1 cellular context compared by ENCODE assay signal in the genomic region with DNA sequence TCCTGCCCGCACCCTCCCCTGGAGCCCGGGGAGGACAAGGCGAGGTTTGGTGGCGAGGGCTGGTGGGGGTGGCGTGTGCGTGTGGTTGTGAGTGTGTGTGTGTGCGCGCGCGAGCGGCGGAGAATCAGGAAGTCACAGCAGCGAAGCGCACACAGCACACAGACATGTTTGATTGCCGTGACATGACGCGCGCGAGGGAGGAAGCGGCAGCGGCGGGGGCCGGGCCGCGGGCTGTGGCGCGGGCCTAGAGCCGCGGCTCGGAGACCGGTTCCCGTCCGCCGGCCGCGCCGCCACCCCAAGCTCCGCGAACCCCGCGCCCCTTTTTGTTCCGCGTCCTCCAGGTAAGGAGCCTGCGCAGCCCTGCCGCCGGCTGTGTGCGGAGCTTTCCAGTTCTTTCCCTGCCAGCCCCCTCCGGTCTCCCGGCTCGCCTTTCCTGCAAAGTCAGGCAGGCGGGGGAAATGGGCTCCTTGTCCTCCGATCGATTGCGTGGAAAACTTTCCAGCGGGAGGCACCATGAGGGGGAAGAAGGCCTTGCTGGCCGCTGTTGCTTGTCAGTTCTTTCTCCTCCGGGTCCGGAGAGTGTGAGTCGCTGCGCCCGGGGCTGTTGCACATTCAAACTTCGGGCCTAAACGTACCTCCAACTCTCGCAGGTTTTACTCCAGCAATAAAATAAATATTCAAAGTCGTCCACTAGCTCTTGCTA.
TF ChIP-seq lines count a peak whose summit lies in the region.

No MANE protein-coding gene starts in this region.

TF ChIP-seq in HepG2, 621 proteins besides CTCF, POLR2A, EP300 and RAD21 (continued from another document):
- TF ChIP-seq TFDP1 (CRISPR knock-in tag; IDR thresholded peaks at IDR 0.05; ENCODE audit: borderline replicate concordance): peak; percentile 30; the same call in 1 of the 2 replicates
- TF ChIP-seq, protein P1, sequence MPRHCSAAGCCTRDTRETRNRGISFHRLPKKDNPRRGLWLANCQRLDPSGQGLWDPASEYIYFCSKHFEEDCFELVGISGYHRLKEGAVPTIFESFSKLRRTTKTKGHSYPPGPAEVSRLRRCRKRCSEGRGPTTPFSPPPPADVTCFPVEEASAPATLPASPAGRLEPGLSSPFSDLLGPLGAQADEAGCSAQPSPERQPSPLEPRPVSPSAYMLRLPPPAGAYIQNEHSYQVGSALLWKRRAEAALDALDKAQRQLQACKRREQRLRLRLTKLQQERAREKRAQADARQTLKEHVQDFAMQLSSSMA (CRISPR knock-in tag; IDR thresholded peaks at IDR 0.05): no peak
- TF ChIP-seq, protein P2, sequence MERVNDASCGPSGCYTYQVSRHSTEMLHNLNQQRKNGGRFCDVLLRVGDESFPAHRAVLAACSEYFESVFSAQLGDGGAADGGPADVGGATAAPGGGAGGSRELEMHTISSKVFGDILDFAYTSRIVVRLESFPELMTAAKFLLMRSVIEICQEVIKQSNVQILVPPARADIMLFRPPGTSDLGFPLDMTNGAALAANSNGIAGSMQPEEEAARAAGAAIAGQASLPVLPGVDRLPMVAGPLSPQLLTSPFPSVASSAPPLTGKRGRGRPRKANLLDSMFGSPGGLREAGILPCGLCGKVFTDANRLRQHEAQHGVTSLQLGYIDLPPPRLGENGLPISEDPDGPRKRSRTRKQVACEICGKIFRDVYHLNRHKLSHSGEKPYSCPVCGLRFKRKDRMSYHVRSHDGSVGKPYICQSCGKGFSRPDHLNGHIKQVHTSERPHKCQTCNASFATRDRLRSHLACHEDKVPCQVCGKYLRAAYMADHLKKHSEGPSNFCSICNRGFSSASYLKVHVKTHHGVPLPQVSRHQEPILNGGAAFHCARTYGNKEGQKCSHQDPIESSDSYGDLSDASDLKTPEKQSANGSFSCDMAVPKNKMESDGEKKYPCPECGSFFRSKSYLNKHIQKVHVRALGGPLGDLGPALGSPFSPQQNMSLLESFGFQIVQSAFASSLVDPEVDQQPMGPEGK (CRISPR knock-in tag; IDR thresholded peaks at IDR 0.05): peak; percentile 17; the same call in 1 of the 2 replicates
- peak; percentile 74 for TF ChIP-seq ONECUT2 (CRISPR knock-in tag; IDR thresholded peaks at IDR 0.05)
- no peak for TF ChIP-seq ZNF724P (CRISPR knock-in tag; IDR thresholded peaks at IDR 0.05; ENCODE audit: borderline replicate concordance)
- no peak for TF ChIP-seq ZNF761 (CRISPR knock-in tag; conservative IDR thresholded peaks at IDR 0.05)
- no peak for TF ChIP-seq SALL2 (CRISPR knock-in tag; IDR thresholded peaks at IDR 0.05)
- TF ChIP-seq TARDBP (CRISPR knock-in tag; IDR thresholded peaks at IDR 0.05): 0 out of 2 replicates have a peak, but pooled peaks have one; percentile 2
- no peak for TF ChIP-seq ZNF782 (CRISPR knock-in tag; IDR thresholded peaks at IDR 0.05; ENCODE audit: borderline replicate concordance)
- TF ChIP-seq ELF4 (CRISPR knock-in tag; IDR thresholded peaks at IDR 0.05; ENCODE audit: borderline replicate concordance): no peak
- no peak for TF ChIP-seq FLYWCH1 (CRISPR knock-in tag; IDR thresholded peaks at IDR 0.05)
- TF ChIP-seq POGZ (CRISPR knock-in tag; IDR thresholded peaks at IDR 0.05): no peak
- no peak for TF ChIP-seq ZNF749 (CRISPR knock-in tag; IDR thresholded peaks at IDR 0.05; ENCODE audit: borderline replicate concordance)
- no peak for TF ChIP-seq CREB1 (IDR thresholded peaks at IDR 0.05)
- no peak for TF ChIP-seq CREB1 (CRISPR knock-in tag; IDR thresholded peaks at IDR 0.05)
- no peak for TF ChIP-seq ARHGAP35 (CRISPR knock-in tag; IDR thresholded peaks at IDR 0.05; ENCODE audit: borderline replicate concordance)
- peak; percentile 47 for TF ChIP-seq SAP130 (CRISPR knock-in tag; IDR thresholded peaks at IDR 0.05; ENCODE audit: low read depth)
- peak; percentile 33; the same call in 1 of the 2 replicates for TF ChIP-seq KMT2A (CRISPR knock-in tag; IDR thresholded peaks at IDR 0.05)
- no peak for TF ChIP-seq ATF7 (IDR thresholded peaks at IDR 0.05)
- no peak for TF ChIP-seq ATF7 (CRISPR knock-in tag; IDR thresholded peaks at IDR 0.05)
- TF ChIP-seq, protein P3, sequence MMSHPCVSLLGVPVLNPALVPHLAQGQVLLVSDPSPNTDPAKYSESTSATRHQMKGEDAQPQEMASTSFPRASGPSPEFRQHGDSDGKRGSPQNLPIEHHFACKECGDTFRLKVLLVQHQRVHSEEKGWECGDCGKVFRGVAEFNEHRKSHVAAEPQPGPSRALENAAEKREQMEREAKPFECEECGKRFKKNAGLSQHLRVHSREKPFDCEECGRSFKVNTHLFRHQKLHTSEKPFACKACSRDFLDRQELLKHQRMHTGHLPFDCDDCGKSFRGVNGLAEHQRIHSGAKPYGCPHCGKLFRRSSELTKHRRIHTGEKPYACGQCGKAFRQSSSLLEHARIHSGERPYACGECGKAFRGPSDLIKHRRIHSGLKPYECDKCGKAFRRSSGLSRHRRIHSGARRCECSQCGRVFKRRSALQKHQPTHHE (CRISPR knock-in tag; IDR thresholded peaks at IDR 0.05; ENCODE audit: borderline replicate concordance): no peak
- TF ChIP-seq TOE1 (CRISPR knock-in tag; IDR thresholded peaks at IDR 0.05): no peak
- no peak for TF ChIP-seq NR3C1 (CRISPR knock-in tag; IDR thresholded peaks at IDR 0.05)
- no peak; the same call in 1 of the 2 replicates for TF ChIP-seq ELF1 (CRISPR knock-in tag; IDR thresholded peaks at IDR 0.05)
- no peak for TF ChIP-seq ZNF562 (CRISPR knock-in tag; IDR thresholded peaks at IDR 0.05; ENCODE audit: borderline replicate concordance)
- no peak for TF ChIP-seq ZNF839 (CRISPR knock-in tag; IDR thresholded peaks at IDR 0.05; ENCODE audit: borderline replicate concordance)
- TF ChIP-seq ZNF329 (CRISPR knock-in tag; IDR thresholded peaks at IDR 0.05; ENCODE audit: low read depth): no peak
- peak; percentile 45; the same call in 1 of the 2 replicates for TF ChIP-seq ZNF776 (CRISPR knock-in tag; IDR thresholded peaks at IDR 0.05)
- no peak for TF ChIP-seq RARG (CRISPR knock-in tag; IDR thresholded peaks at IDR 0.05; ENCODE audit: low read depth)
- TF ChIP-seq ZNF10 (CRISPR knock-in tag; IDR thresholded peaks at IDR 0.05; ENCODE audit: borderline replicate concordance, low read depth): no peak
- TF ChIP-seq CBX5 (CRISPR knock-in tag; IDR thresholded peaks at IDR 0.05; ENCODE audit: borderline replicate concordance): no peak
- TF ChIP-seq IRF2 (CRISPR knock-in tag; IDR thresholded peaks at IDR 0.05): 0 out of 2 replicates have a peak, but pooled peaks have one; percentile 18
- no peak for TF ChIP-seq NR1H2 (CRISPR knock-in tag; IDR thresholded peaks at IDR 0.05; ENCODE audit: borderline replicate concordance, low read depth)
- TF ChIP-seq MYC (CRISPR knock-in tag; IDR thresholded peaks at IDR 0.05; ENCODE audit: borderline replicate concordance): peak; percentile 22; the same call in 1 of the 2 replicates
- no peak for TF ChIP-seq ZMAT3 (CRISPR knock-in tag; conservative IDR thresholded peaks at IDR 0.05)
